In the genomic region with DNA sequence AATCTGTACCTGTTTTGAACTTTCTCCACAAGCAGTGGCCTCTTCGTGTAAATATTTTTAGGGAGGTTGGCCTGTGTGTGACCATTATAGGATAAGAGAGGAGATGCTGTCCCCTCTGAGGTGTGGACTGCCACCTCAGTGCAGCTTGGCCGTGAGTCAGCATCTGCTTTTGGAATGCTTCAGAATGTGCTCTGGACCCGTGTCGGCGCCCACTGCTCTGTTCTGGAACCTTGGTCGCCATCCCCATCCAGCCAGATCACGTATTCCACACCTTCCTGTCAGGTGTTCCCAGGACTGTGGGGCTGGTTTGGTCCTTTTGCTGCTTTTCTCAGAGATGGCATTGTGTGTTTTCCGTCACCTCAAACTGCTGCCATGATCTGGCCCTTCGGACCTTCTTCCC, we compare ENCODE assay signal across 18 cellular contexts. TPM values are rescaled to one million over a fixed set of nuclear protein-coding genes. Genes with fewer than 3 reads are reported as not detected.
DNase-seq lines count a peak whose midpoint lies in the region; ATAC-seq, FAIRE-seq and TF ChIP-seq lines count a peak whose summit lies in the region.
"Had no signal": no experiment of that assay in that cellular context is flagged by ENCODE, and none has a peak within 500 bp of the region (broad histone marks: within the 10 kb centered on the region; RNA-seq: fewer than 3 reads in every experiment).

No MANE protein-coding gene starts in this region.

- H3K79me2 ChIP-seq in OCI-LY1 (ENCODE audit: insufficient read depth, low read length): peaks cover 99% of the 10 kb centered on the region
- peaks cover 67 to 99% of the 10 kb centered on the region in 2 experiments for H3K79me2 ChIP-seq in H1 (ENCODE audit: control insufficient read depth in 1 of 2, insufficient read depth in 2 of 2, low read length in 2 of 2)
- peaks cover 100% of the 10 kb centered on the region for H3K79me2 ChIP-seq in Karpas-422 (ENCODE audit: low read length)

- peaks cover 4% of the 10 kb centered on the region; the same call in 1 of the 2 replicates for H3K23me2 ChIP-seq in H1 (ENCODE audit: low read depth, low read length)

- peak overlapping the region; percentile 54; the same call in 1 of the 2 replicates for H3K18ac ChIP-seq in H1 (ENCODE audit: extremely low read depth, low read length)

- no peak overlapping the region; the same call in 1 of the 2 replicates for H4K8ac ChIP-seq in H1 (ENCODE audit: extremely low read depth, insufficient read depth, low read length)

- H3K4me3 ChIP-seq in breast epithelium (no peak overlapping the region), OCI-LY1 (ENCODE audit: low read depth, low read length, poor library complexity, severe bottlenecking) (no peak overlapping the region), H1 (ENCODE audit: extremely low read depth in 1 of 4, insufficient read depth in 2 of 4, low read depth in 3 of 4, low read length in 4 of 4) (no peak overlapping the region), Karpas-422 (ENCODE audit: low read length) (no peak overlapping the region)

- H3K27me3 ChIP-seq in breast epithelium (no peaks in the 10 kb centered on the region), OCI-LY1 (ENCODE audit: insufficient read depth, low read length) (no peaks in the 10 kb centered on the region), H1 (replicated peaks in 1 of 4; ENCODE audit: control insufficient read depth in 3 of 4, extremely low read depth in 1 of 4, insufficient read depth in 3 of 4, low read length in 3 of 4) (no peaks in the 10 kb centered on the region), Karpas-422 (ENCODE audit: low read length) (no peaks in the 10 kb centered on the region)

- no peak for TF ChIP-seq EP300 in H1 (IDR thresholded peaks at IDR 0.05; ENCODE audit: borderline replicate concordance in 1 of 2, low read depth in 2 of 2, low read length in 2 of 2)

- H3K23ac ChIP-seq in H1 (ENCODE audit: insufficient read length): no peak overlapping the region

- no TSS peak for BruUV-seq in MCF 10A (replicated peaks; lab: Mats Ljungman, UMichigan)

- H3K9ac ChIP-seq in OCI-LY1 (ENCODE audit: low read length): no peak overlapping the region
- peak overlapping the region in 1 of 4 experiments; percentile 32; a peak in 1 of 7 replicates for H3K9ac ChIP-seq in H1 (replicated peaks in 1 of 4; ENCODE audit: extremely low read depth in 1 of 4, low read depth in 3 of 4, low read length in 3 of 4)
- no peak overlapping the region for H3K9ac ChIP-seq in Karpas-422 (ENCODE audit: low read length)

- TF ChIP-seq RAD21 in H1 (IDR thresholded peaks at IDR 0.05 in 1 of 2, conservative IDR thresholded peaks at IDR 0.05 in 1 of 2; ENCODE audit: low read depth in 2 of 2, low read length in 2 of 2): no peak

- H3K27ac Mint-ChIP-seq in MCF 10A (ENCODE audit: low read depth, unreplicated experiment): peak overlapping the region; percentile 23
- peak overlapping the region; percentile 17 for H3K27ac Mint-ChIP-seq in stimulated activated memory B cell treated with anti-CD40 and anti-IgM and Interleukin-4, amounts not matched to agents 10 μg/mL and 1 μg/mL and 100 μg/mL, for 72 hours

- H3K27me3 Mint-ChIP-seq in MCF 10A (ENCODE audit: insufficient read depth, unreplicated experiment): no peaks in the 10 kb centered on the region
- H3K27me3 Mint-ChIP-seq in stimulated activated memory B cell treated with anti-CD40 and anti-IgM and Interleukin-4, amounts not matched to agents 10 μg/mL and 1 μg/mL and 100 μg/mL, for 72 hours: no peaks in the 10 kb centered on the region

- peaks cover 9% of the 10 kb centered on the region for H3K79me1 ChIP-seq in H1 (ENCODE audit: low read depth, low read length)

- H2BK20ac ChIP-seq in H1 (ENCODE audit: low read length): no peak overlapping the region

- peak overlapping the region; percentile 11; the same call in 1 of the 2 replicates for H3K4me2 ChIP-seq in OCI-LY1 (ENCODE audit: low read length)
- H3K4me2 ChIP-seq in H1 (ENCODE audit: insufficient read depth in 1 of 2, low read depth in 2 of 2, low read length in 2 of 2): peak overlapping the region; percentile 19 to 41; a peak in 3 of 4 replicates
- H3K4me2 ChIP-seq in Karpas-422 (ENCODE audit: low read depth, low read length, poor library complexity, severe bottlenecking): no peak overlapping the region

- no peak overlapping the region for H3K56ac ChIP-seq in H1 (replicated peaks; ENCODE audit: insufficient read length, low read depth, low read length)

- DNase-seq in MCF 10A (ENCODE audit: unreplicated experiment): no peak
- no peak for DNase-seq in breast epithelium (ENCODE audit: low spot score in 2 of 2)
- no peak for DNase-seq in H1 (ENCODE audit: low read depth in 1 of 2, low spot score in 2 of 2)
- DNase-seq in DMS 273 treated with DMSO at 0.1 percent for 48 hours (lab: John Stamatoyannopoulos, UW): no peak
- no peak for DNase-seq in Karpas-422
- DNase-seq: HCEC 1CT, KBM-7, NCI-H1417, NCI-H2029, NCI-H2171 treated with DMSO at 0.1 percent for 48 hours, NCI-H82, SIG-M5 had no signal

- POLR2A ChIA-PET in MCF 10A (lab: Yijun Ruan, JAX) (interaction anchor here (0.8 kb wide), 1 partner anchor 23 kb away, joined by 3 read pairs; no protein-coding TSS in a partner anchor), H1 (lab: Charles Lee; ENCODE audit: partially characterized antibody) (interaction anchor here (0.7 kb wide), 1 partner anchor 26 kb away, joined by 3 read pairs; no protein-coding TSS in a partner anchor)

- 0 out of 2 replicates have a peak overlapping the region, but pooled peaks have one; percentile 18 for H2BK15ac ChIP-seq in H1 (ENCODE audit: low read length)

- peaks cover 51% of the 10 kb centered on the region for H3K4me1 Mint-ChIP-seq in MCF 10A (ENCODE audit: insufficient read depth, unreplicated experiment)
- H3K4me1 Mint-ChIP-seq in stimulated activated memory B cell treated with anti-CD40 and anti-IgM and Interleukin-4, amounts not matched to agents 10 μg/mL and 1 μg/mL and 100 μg/mL, for 72 hours: peaks cover 42% of the 10 kb centered on the region

- no peak overlapping the region for H2BK120ac ChIP-seq in H1 (replicated peaks; ENCODE audit: low read depth, low read length)

- H3K14ac ChIP-seq in H1 (ENCODE audit: insufficient read length): no peak overlapping the region

- TF ChIP-seq POLR2A in breast epithelium (IDR thresholded peaks at IDR 0.05): no peak
- no peak for TF ChIP-seq POLR2A in H1 (IDR thresholded peaks at IDR 0.05; ENCODE audit: control extremely low read depth in 1 of 2, low read depth in 2 of 2, low read length in 2 of 2)

- H3F3A ChIP-seq in OCI-LY1 (ENCODE audit: insufficient read depth, low read length): no peaks in the 10 kb centered on the region

- no peak overlapping the region for H4K91ac ChIP-seq in H1 (replicated peaks; ENCODE audit: insufficient read length, low read length)

- peaks cover 14% of the 10 kb centered on the region for H3K36me3 Mint-ChIP-seq in MCF 10A (ENCODE audit: insufficient read depth, unreplicated experiment)
- peaks cover 7% of the 10 kb centered on the region for H3K36me3 Mint-ChIP-seq in stimulated activated memory B cell treated with anti-CD40 and anti-IgM and Interleukin-4, amounts not matched to agents 10 μg/mL and 1 μg/mL and 100 μg/mL, for 72 hours

- H3K36me3 ChIP-seq in breast epithelium (no peaks in the 10 kb centered on the region), OCI-LY1 (ENCODE audit: insufficient read depth, low read length) (peaks cover 14% of the 10 kb centered on the region; the same call in 1 of the 2 replicates), H1 (ENCODE audit: control insufficient read depth in 2 of 4, insufficient read depth in 4 of 4, low read length in 3 of 4) (peaks cover 0 to 9% (median 0%) of the 10 kb centered on the region in 4 experiments; a peak in 2 of 8 replicates), Karpas-422 (ENCODE audit: insufficient read depth, low read length) (no peaks in the 10 kb centered on the region)

- no peaks in the 10 kb centered on the region for H3K9me3 Mint-ChIP-seq in MCF 10A (ENCODE audit: unreplicated experiment)
- no peaks in the 10 kb centered on the region for H3K9me3 Mint-ChIP-seq in stimulated activated memory B cell treated with anti-CD40 and anti-IgM and Interleukin-4, amounts not matched to agents 10 μg/mL and 1 μg/mL and 100 μg/mL, for 72 hours

- peak overlapping the region; percentile 60 for H2BK5ac ChIP-seq in H1 (ENCODE audit: low read depth, low read length)

- H4K5ac ChIP-seq in H1 (ENCODE audit: insufficient read length, low read depth, low read length): no peak overlapping the region

- no peak overlapping the region for H3K27ac ChIP-seq in breast epithelium
- H3K27ac ChIP-seq in OCI-LY1 (ENCODE audit: low read depth, low read length, poor library complexity, severe bottlenecking): no peak overlapping the region
- no peak overlapping the region for H3K27ac ChIP-seq in H1 (ENCODE audit: low read depth, low read length)
- H3K27ac ChIP-seq in Karpas-422 (ENCODE audit: low read length): no peak overlapping the region
- H3K27ac ChIP-seq: 22Rv1, C4-2B had no signal

- H3K9me3 ChIP-seq in breast epithelium (no peaks in the 10 kb centered on the region), OCI-LY1 (ENCODE audit: low read length) (no peaks in the 10 kb centered on the region), H1 (ENCODE audit: insufficient read depth in 2 of 2, low read depth in 1 of 2, low read length in 1 of 2) (no peaks in the 10 kb centered on the region), Karpas-422 (ENCODE audit: low read length) (no peaks in the 10 kb centered on the region)

- H3K4me3 Mint-ChIP-seq in MCF 10A (ENCODE audit: unreplicated experiment): no peak overlapping the region
- no peak overlapping the region for H3K4me3 Mint-ChIP-seq in stimulated activated memory B cell treated with anti-CD40 and anti-IgM and Interleukin-4, amounts not matched to agents 10 μg/mL and 1 μg/mL and 100 μg/mL, for 72 hours

- 87% methylated on average over 9 of the region's 9 CpGs; no CpG with 5 or more reads in 1 of the 2 experiments for WGBS in H1 (ENCODE audit: extremely low coverage in 1 of 2, insufficient coverage in 1 of 2, insufficient read length in 1 of 2, insufficient replicate concordance in 2 of 2, low coverage in 1 of 2, low lambda C conversion rate in 2 of 2, missing lambda C conversion rate in 1 of 2), 2 experiments

- H2AFZ ChIP-seq in OCI-LY1 (ENCODE audit: low read length): no peak overlapping the region
- H2AFZ ChIP-seq in H1 (ENCODE audit: low read length): no peak overlapping the region
- no peak overlapping the region for H2AFZ ChIP-seq in Karpas-422 (ENCODE audit: low read length)

- CTCF ChIA-PET in MCF 10A (lab: Yijun Ruan, JAX) (interaction anchor here (0.6 kb wide), 1 partner anchor 23 kb away, joined by 4 read pairs; no protein-coding TSS in a partner anchor), H1 (lab: Charles Lee; ENCODE audit: partially characterized antibody) (no interaction called here)

- H3K9me2 ChIP-seq in OCI-LY1 (ENCODE audit: low read depth, low read length) (no peaks in the 10 kb centered on the region), Karpas-422 (replicated peaks; ENCODE audit: insufficient read depth, low read length) (no peaks in the 10 kb centered on the region)

- ATAC-seq in stimulated activated memory B cell treated with anti-CD40 and anti-IgM and Interleukin-4, amounts not matched to agents 10 μg/mL and 1 μg/mL and 100 μg/mL, for 72 hours: no peak
- ATAC-seq in HG03175 (IDR thresholded peaks at IDR 0.05; ENCODE audit: unreplicated experiment): no peak

- H2BK12ac ChIP-seq in H1 (ENCODE audit: low read depth, low read length): no peak overlapping the region

- no peak for TF ChIP-seq CTCF in MCF 10A (IDR thresholded peaks at IDR 0.05; ENCODE audit: unreplicated experiment)
- TF ChIP-seq CTCF in breast epithelium (IDR thresholded peaks at IDR 0.05): no peak
- TF ChIP-seq CTCF in OCI-LY1 (IDR thresholded peaks at IDR 0.05; ENCODE audit: low read length): no peak
- TF ChIP-seq CTCF in H1 (IDR thresholded peaks at IDR 0.05; ENCODE audit: control extremely low read depth in 1 of 3, insufficient read depth in 1 of 3, low read depth in 1 of 3, low read length in 3 of 3): no peak

- no peak for FAIRE-seq in H1 (lab: Jason Lieb, UNC)
- FAIRE-seq: HTR-8/SVneo had no signal

- H3K4me1 ChIP-seq in breast epithelium (no peaks in the 10 kb centered on the region), OCI-LY1 (ENCODE audit: insufficient read depth, low read length, severe bottlenecking) (peaks cover 54% of the 10 kb centered on the region), H1 (replicated peaks in 1 of 4; ENCODE audit: control insufficient read depth in 3 of 4, insufficient read depth in 4 of 4, low read length in 3 of 4) (peaks cover 13 to 25% (median 22%) of the 10 kb centered on the region in 4 experiments), Karpas-422 (ENCODE audit: low read length) (peaks cover 41% of the 10 kb centered on the region)

- intact Hi-C loops in MCF 10A (cut with micrococcal nuclease) (no loop called here), breast epithelium (cut with DNase I; ENCODE audit: low total_unique reads) (no loop called here)

- H3K4ac ChIP-seq in H1 (replicated peaks; ENCODE audit: insufficient read length, low read depth, low read length): no peak overlapping the region

- no peaks in the 10 kb centered on the region for H4K20me1 ChIP-seq in OCI-LY1 (ENCODE audit: insufficient read depth, low read length)
- H4K20me1 ChIP-seq in H1 (replicated peaks in 1 of 2; ENCODE audit: control insufficient read depth in 1 of 2, insufficient read depth in 2 of 2, low read length in 2 of 2): peaks cover 25 to 34% of the 10 kb centered on the region in 2 experiments
- H4K20me1 ChIP-seq in Karpas-422 (ENCODE audit: insufficient read depth, low read depth, low read length): peaks cover 21% of the 10 kb centered on the region; the same call in 1 of the 2 replicates

- peak overlapping the region; percentile 94 for H2AK5ac ChIP-seq in H1 (ENCODE audit: low read depth, low read length)

RNA-seq across cellular contexts. Expression of a gene that starts 5.5 kb away (rescaled TPM):
- 108 and 144 TPM in 2 replicates for total RNA-seq in MCF 10A (2022)
- 10 to 100 TPM; 13.6 to 51.1 (median 45.9) TPM for total RNA-seq in breast epithelium
- 102 and 103 TPM in 2 replicates for total RNA-seq in H1 (2021; fragmentation: NEBNext Ultra II Directional; extraction: Animal tissue kit (Norgen Biotek cat#: 25700))
- polyA plus RNA-seq in H1 (2011; rRNA removed): 105 and 109 TPM in 2 replicates
- polyA plus RNA-seq in H1 (2011; cell fraction: cytosol; rRNA removed): 93.3 TPM
- polyA plus RNA-seq in H1 (2011; cell fraction: nucleus; rRNA removed): 78.4 TPM
- polyA plus RNA-seq in H1 (2012, experiment 1 of 2): 77.5 to 83.9 TPM (median 80.6 TPM) in 4 replicates
- polyA plus RNA-seq in H1 (2012, experiment 2 of 2): 67.8 TPM
- 69.1 TPM for polyA plus RNA-seq in H1 (2013, experiment 1 of 2)
- polyA plus RNA-seq in H1 (2013, experiment 2 of 2): 71.6 TPM
- 124 and 144 TPM in 2 replicates for polyA minus RNA-seq in H1 (2011; rRNA and poly(A)+ RNA removed)
- 73.4 TPM for polyA minus RNA-seq in H1 (2011; cell fraction: cytosol; rRNA and poly(A)+ RNA removed)
- 64.7 TPM for polyA minus RNA-seq in H1 (2011; cell fraction: nucleus; rRNA and poly(A)+ RNA removed)
- 67.9 and 109 TPM in 2 replicates for total RNA-seq in Karpas-422 (2014; rRNA removed; shearing (Covaris generic); ENCODE audit: low replicate concordance)
